9 cellular contexts compared by ENCODE assay signal in the genomic region with DNA sequence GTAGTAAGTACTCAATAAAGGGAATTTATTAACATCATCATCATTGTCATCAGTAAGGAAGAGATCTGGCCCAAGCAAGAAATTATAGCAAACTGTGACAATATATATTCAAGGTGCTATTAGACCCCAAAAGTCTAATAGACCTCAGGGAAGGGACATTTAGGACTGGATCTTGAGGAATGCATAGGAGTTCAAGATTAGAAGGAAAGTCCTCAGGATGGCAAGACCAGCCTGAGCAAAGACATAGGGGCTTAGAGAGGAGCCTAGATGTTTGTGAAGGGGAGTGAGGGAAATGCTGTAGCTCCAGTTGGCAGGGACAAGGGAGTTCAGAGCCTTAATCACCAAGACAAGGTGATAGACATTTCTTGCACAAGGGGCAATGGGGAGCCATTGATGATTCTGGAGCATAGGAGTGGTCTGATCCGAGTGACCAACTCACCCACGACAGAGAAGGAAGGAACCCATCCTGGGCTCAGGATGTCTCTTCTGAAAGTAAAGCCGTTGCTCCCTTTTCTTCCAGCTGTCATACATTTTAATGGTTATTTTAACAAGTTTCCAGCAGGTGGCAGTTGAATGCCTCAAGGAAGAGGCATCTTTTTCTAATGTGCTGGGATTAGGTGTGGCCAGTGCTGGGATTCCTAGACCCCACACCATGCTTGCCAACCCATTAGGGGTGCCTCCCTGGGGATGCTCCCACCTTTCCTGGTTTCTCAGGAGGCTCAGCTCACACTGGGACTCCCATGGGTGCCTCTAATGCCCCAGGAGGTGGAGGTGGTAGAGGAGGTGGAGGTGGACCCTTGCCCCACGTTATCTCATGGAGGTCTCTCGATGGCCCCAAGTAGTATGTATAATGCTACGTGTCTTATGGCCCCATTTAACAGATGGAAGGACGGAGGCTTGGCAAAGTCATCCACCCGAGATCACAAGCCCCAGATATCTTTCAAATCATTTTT. TPM values are rescaled to one million over a fixed set of nuclear protein-coding genes. Genes with fewer than 3 reads are reported as not detected.
DNase-seq lines count a peak whose midpoint lies in the region; ATAC-seq and TF ChIP-seq lines count a peak whose summit lies in the region.
"Had no signal": no experiment of that assay in that cellular context is flagged by ENCODE, and none has a peak within 500 bp of the region (broad histone marks: within the 10 kb centered on the region; RNA-seq: fewer than 3 reads in every experiment).

No MANE protein-coding gene starts in this region.

- TF ChIP-seq CTCF in GM12873 (IDR thresholded peaks at IDR 0.05; ENCODE audit: insufficient read depth, low read depth, low read length, missing control alignments) (peak; percentile 64), brain (conservative IDR thresholded peaks at IDR 0.05) (peak; percentile 57 to 64), left lung (IDR thresholded peaks at IDR 0.05) (peak in 1 of 2 donors; percentile 27)

- H3K9me3 ChIP-seq in left lung, result no peaks in the 10 kb centered on the region
- H3K9me3 ChIP-seq: upper lobe of left lung had no signal

- H3K4me3 ChIP-seq in left lung, result no peak overlapping the region
- H3K4me3 ChIP-seq: upper lobe of left lung had no signal

- POLR2A ChIA-PET in activated CD4-positive, alpha-beta T cell treated with anti-CD3 and anti-CD28 coated beads, Interleukin-2, amount 10 ng/mL, durations not matched to agents 7 days and 5 days (lab: Charles Lee), result no interaction called here

- H3K36me3 Mint-ChIP-seq in brain, result peaks cover 6% of the 10 kb centered on the region
- no peaks in the 10 kb centered on the region for H3K36me3 Mint-ChIP-seq in activated CD4-positive, alpha-beta T cell treated with anti-CD3 and anti-CD28 coated beads, Interleukin-2, amount 10 ng/mL, durations not matched to agents 7 days and 5 days (ENCODE audit: low read depth)

- intact Hi-C loops in left lung (cut with DNase I), result no loop called here

- peaks cover 3% of the 10 kb centered on the region for H3K27me3 Mint-ChIP-seq in brain
- peaks cover 4% of the 10 kb centered on the region for H3K27me3 Mint-ChIP-seq in activated CD4-positive, alpha-beta T cell treated with anti-CD3 and anti-CD28 coated beads, Interleukin-2, amount 10 ng/mL, durations not matched to agents 7 days and 5 days

- peaks cover 0 to 38% of the 10 kb centered on the region in 2 donors for H3K27me3 ChIP-seq in left lung
- H3K27me3 ChIP-seq: upper lobe of left lung had no signal

- H3K4me1 Mint-ChIP-seq in brain, result peaks cover 6% of the 10 kb centered on the region
- no peaks in the 10 kb centered on the region for H3K4me1 Mint-ChIP-seq in activated CD4-positive, alpha-beta T cell treated with anti-CD3 and anti-CD28 coated beads, Interleukin-2, amount 10 ng/mL, durations not matched to agents 7 days and 5 days

- H3K4me1 ChIP-seq in left lung, result no peaks in the 10 kb centered on the region
- H3K4me1 ChIP-seq: upper lobe of left lung had no signal

- DNase-seq in AG08396 (ENCODE audit: low spot score) (peak; percentile 61), NCI-H460 (ENCODE audit: extremely low read depth, low read depth) (peak; percentile 47), left lung (no peak), GOT3 (lab: John Stamatoyannopoulos, UW) (no peak)
- no peak for DNase-seq in activated CD4-positive, alpha-beta T cell treated with anti-CD3 and anti-CD28 coated beads, Interleukin-2, amount 10 ng/mL, durations not matched to agents 7 days and 5 days
- DNase-seq: upper lobe of left lung had no signal

- no peaks in the 10 kb centered on the region for H3K36me3 ChIP-seq in left lung
- H3K36me3 ChIP-seq: upper lobe of left lung had no signal

- peak overlapping the region in 1 of 5 experiments; percentile 19 for H3K27ac Mint-ChIP-seq in brain
- H3K27ac Mint-ChIP-seq in activated CD4-positive, alpha-beta T cell treated with anti-CD3 and anti-CD28 coated beads, Interleukin-2, amount 10 ng/mL, durations not matched to agents 7 days and 5 days, result no peak overlapping the region

- no peak overlapping the region for H3K4me3 Mint-ChIP-seq in brain
- H3K4me3 Mint-ChIP-seq in activated CD4-positive, alpha-beta T cell treated with anti-CD3 and anti-CD28 coated beads, Interleukin-2, amount 10 ng/mL, durations not matched to agents 7 days and 5 days, result no peak overlapping the region

- CTCF ChIA-PET in activated CD4-positive, alpha-beta T cell treated with anti-CD3 and anti-CD28 coated beads, Interleukin-2, amount 10 ng/mL, durations not matched to agents 7 days and 5 days (lab: Charles Lee), result interaction anchor here (1.0 kb wide), 1 partner anchor 9 kb away, joined by 3 read pairs; no protein-coding TSS in a partner anchor

- ATAC-seq in left lung (peak; percentile 73), GM21576 (IDR thresholded peaks at IDR 0.05; ENCODE audit: unreplicated experiment) (no peak)

- H3K27ac ChIP-seq in left lung, result no peak overlapping the region
- H3K27ac ChIP-seq: upper lobe of left lung had no signal

- peaks cover 0 to 2% (median 0%) of the 10 kb centered on the region in 5 experiments for H3K9me3 Mint-ChIP-seq in brain
- peaks cover 2% of the 10 kb centered on the region for H3K9me3 Mint-ChIP-seq in activated CD4-positive, alpha-beta T cell treated with anti-CD3 and anti-CD28 coated beads, Interleukin-2, amount 10 ng/mL, durations not matched to agents 7 days and 5 days

RNA-seq across cellular contexts. Expression of a gene that starts 37.8 kb away (rescaled TPM):
- total RNA-seq in NCI-H460 (2014; rRNA removed; shearing (Covaris generic)), result 4.8 and 4.9 TPM in 2 replicates
- 16.0 and 48.0 TPM in 2 replicates for polyA plus RNA-seq in NCI-H460 (2014; cell fraction: nucleus; rRNA removed)
- polyA plus RNA-seq in brain (ENCODE audit: insufficient read depth, low read depth, low replicate concordance), result 7.2 TPM
- total RNA-seq in left lung, result 10 to 100 TPM in 1 of 2 donors, 1 to 10 TPM in 1; 9.9 to 20.5 TPM
- total RNA-seq in activated CD4-positive, alpha-beta T cell treated with anti-CD3 and anti-CD28 coated beads, Interleukin-2, amount 10 ng/mL, durations not matched to agents 7 days and 5 days, result under 1 TPM; 0.69 to 0.97 TPM

Comparison
In these comparisons a context has a peak if more than half of its experiments do, and no peak if none do; other contexts are left out.
1. DNase-seq: peak in AG08396 (single experiment) and NCI-H460 (single experiment); none in left lung (0 of 2), GOT3 (single experiment) and activated CD4-positive, alpha-beta T cell treated with anti-CD3 and anti-CD28 coated beads, Interleukin-2, amount 10 ng/mL, durations not matched to agents 7 days and 5 days (single experiment).